13 cellular contexts compared by ENCODE assay signal in genomic region chr3:189714991-189715961, GRCh38.
DNase-seq lines count a peak whose midpoint lies in the region; ATAC-seq, FAIRE-seq and TF ChIP-seq lines count a peak whose summit lies in the region.
"Had no signal": no experiment of that assay in that cellular context is flagged by ENCODE, and none has a peak within 500 bp of the region (broad histone marks: within the 10 kb centered on the region; RNA-seq: fewer than 3 reads in every experiment).

No MANE protein-coding gene starts in this region.

- H3K4me1 ChIP-seq in pancreas, result peaks cover 0 to 5% (median 0%) of the 10 kb centered on the region in 3 donors
- H3K4me1 ChIP-seq: HAP-1 had no signal

- H3K4me3 Mint-ChIP-seq in T-helper 17 cell, result no peak overlapping the region

- DNase-seq in Daoy (ENCODE audit: low read depth) (peak; percentile 38), T-helper 17 cell (no peak), kidney glomerular epithelial cell (lab: John Stamatoyannopoulos, UW) (peak; percentile 84), pancreas (no peak), HPDE6-E6E7 (ENCODE audit: extremely low spot score) (no peak), NCI-H187 treated with DMSO at 0.1 percent for 48 hours (lab: John Stamatoyannopoulos, UW) (no peak)
- DNase-seq in activated effector memory CD4-positive, alpha-beta T cell treated with Interleukin-2 at 50 U/mL for 16 hours, result no peak
- DNase-seq: DND-41, kidney had no signal

- FAIRE-seq in pancreas (lab: Jason Lieb, UNC), result no peak
- FAIRE-seq: kidney had no signal

- intact Hi-C loops in pancreas (cut with DNase I), result no loop called here

- 55 to 60% methylated on average over 5 of the region's 5 CpGs for WGBS in pancreas, 2 donors

- H3K9me3 ChIP-seq in T-helper 17 cell (ENCODE audit: control insufficient read depth, low read length, poor library complexity, severe bottlenecking) (no peaks in the 10 kb centered on the region), pancreas (no peaks in the 10 kb centered on the region)
- H3K9me3 ChIP-seq: HAP-1, suprapubic skin had no signal

- no peaks in the 10 kb centered on the region for H3K27me3 Mint-ChIP-seq in T-helper 17 cell

- H3K36me3 Mint-ChIP-seq in T-helper 17 cell (ENCODE audit: low read depth), result no peaks in the 10 kb centered on the region

- no peaks in the 10 kb centered on the region for H3K27me3 ChIP-seq in pancreas
- H3K27me3 ChIP-seq: suprapubic skin had no signal

- TF ChIP-seq CTCF in pancreas (IDR thresholded peaks at IDR 0.05), result no peak

- H3K4me1 Mint-ChIP-seq in T-helper 17 cell, result peaks cover 13% of the 10 kb centered on the region

- ATAC-seq in GM21529 (IDR thresholded peaks at IDR 0.05; ENCODE audit: unreplicated experiment) (peak; percentile 41), T-helper 17 cell (peak; percentile 57), pancreas (no peak)

- H3K36me3 ChIP-seq in pancreas, result no peaks in the 10 kb centered on the region
- H3K36me3 ChIP-seq: HAP-1, suprapubic skin had no signal

- peak overlapping the region; percentile 10 for H3K27ac Mint-ChIP-seq in T-helper 17 cell

- H3K4me3 ChIP-seq in pancreas, result no peak overlapping the region
- H3K4me3 ChIP-seq: coronary artery, HAP-1, suprapubic skin had no signal

- H3K27ac ChIP-seq in pancreas, result no peak overlapping the region
- H3K27ac ChIP-seq: coronary artery, suprapubic skin had no signal

Comparison
In these comparisons a context has a peak if more than half of its experiments do, and no peak if none do; other contexts are left out.
1. DNase-seq: peak in Daoy (single experiment) and kidney glomerular epithelial cell (single experiment); none in T-helper 17 cell (0 of 3), pancreas (0 of 6), HPDE6-E6E7 (single experiment), activated effector memory CD4-positive, alpha-beta T cell treated with Interleukin-2 at 50 U/mL for 16 hours (single experiment) and NCI-H187 treated with DMSO at 0.1 percent for 48 hours (single experiment).
2. ATAC-seq: peak in GM21529 (single experiment) and T-helper 17 cell (single experiment); none in pancreas (0 of 4).